Comparison of ENCODE assay signal across 14 cellular contexts in genomic region chr22:37911273-37911672, GRCh38. TPM values are rescaled to one million over a fixed set of nuclear protein-coding genes. Genes with fewer than 3 reads are reported as not detected.
DNase-seq lines count a peak whose midpoint lies in the region; ATAC-seq lines count a peak whose summit lies in the region.
"Had no signal": no experiment of that assay in that cellular context is flagged by ENCODE, and none has a peak within 500 bp of the region (broad histone marks: within the 10 kb centered on the region; RNA-seq: fewer than 3 reads in every experiment).

No MANE protein-coding gene starts in this region.

- no peak for ATAC-seq in naive thymus-derived CD4-positive, alpha-beta T cell
- ATAC-seq in HG02571 (IDR thresholded peaks at IDR 0.05; ENCODE audit: unreplicated experiment) (no peak), HG03175 (IDR thresholded peaks at IDR 0.05; ENCODE audit: unreplicated experiment) (no peak)

- no peak overlapping the region for H3K4me3 ChIP-seq in duodenal mucosa (ENCODE audit: low read depth in 1 of 2, low read length in 2 of 2)
- H3K4me3 ChIP-seq in naive thymus-derived CD4-positive, alpha-beta T cell (ENCODE audit: low read length), result no peak overlapping the region
- H3K4me3 ChIP-seq: ovary had no signal

- H3K4me1 ChIP-seq in duodenal mucosa (ENCODE audit: control insufficient read depth in 1 of 2, insufficient read depth in 2 of 2, low read length in 2 of 2), result peaks cover 0 to 13% of the 10 kb centered on the region in 2 donors
- H3K4me1 ChIP-seq in naive thymus-derived CD4-positive, alpha-beta T cell (ENCODE audit: control insufficient read depth in 2 of 2, insufficient read depth in 2 of 2, low read length in 2 of 2), result peaks cover 0 to 9% of the 10 kb centered on the region in 2 donors

- no peak overlapping the region for H3K4me3 Mint-ChIP-seq in activated CD4-positive, alpha-beta memory T cell treated with anti-CD3 and anti-CD28 coated beads, Interleukin-2, amount 10 ng/mL, durations not matched to agents 7 days and 5 days
- no peak overlapping the region for H3K4me3 Mint-ChIP-seq in activated CD4-positive, alpha-beta memory T cell treated with anti-CD3 and anti-CD28 coated beads for 36 hours
- H3K4me3 Mint-ChIP-seq in naive thymus-derived CD4-positive, alpha-beta T cell, result peak overlapping the region in 1 of 10 donors; percentile 7
- H3K4me3 Mint-ChIP-seq: memory B cell had no signal

- no peaks in the 10 kb centered on the region for H3K27me3 ChIP-seq in duodenal mucosa (ENCODE audit: control insufficient read depth in 1 of 2, insufficient read depth in 2 of 2, low read length in 2 of 2)
- H3K27me3 ChIP-seq in naive thymus-derived CD4-positive, alpha-beta T cell (ENCODE audit: control insufficient read depth in 2 of 2, insufficient read depth in 2 of 2, low read length in 2 of 2), result no peaks in the 10 kb centered on the region
- H3K27me3 ChIP-seq: ovary had no signal

- no peak overlapping the region for H3K9ac ChIP-seq in duodenal mucosa (ENCODE audit: low read depth in 1 of 2, low read length in 2 of 2)

- H3K9me3 ChIP-seq in duodenal mucosa (ENCODE audit: control insufficient read depth in 1 of 2, low read length in 2 of 2), result no peaks in the 10 kb centered on the region
- H3K9me3 ChIP-seq in naive thymus-derived CD4-positive, alpha-beta T cell (ENCODE audit: control insufficient read depth in 2 of 3, low read length in 3 of 3), result no peaks in the 10 kb centered on the region
- H3K9me3 ChIP-seq: ovary had no signal

- intact Hi-C loops in activated CD4-positive, alpha-beta memory T cell treated with anti-CD3 and anti-CD28 coated beads for 36 hours (cut with micrococcal nuclease), result no loop called here
- intact Hi-C loops in naive thymus-derived CD4-positive, alpha-beta T cell (cut with micrococcal nuclease), result no loop called here

- H3K4me1 Mint-ChIP-seq in activated CD4-positive, alpha-beta memory T cell treated with anti-CD3 and anti-CD28 coated beads, Interleukin-2, amount 10 ng/mL, durations not matched to agents 7 days and 5 days, result peaks cover 20% of the 10 kb centered on the region
- H3K4me1 Mint-ChIP-seq in activated CD4-positive, alpha-beta memory T cell treated with anti-CD3 and anti-CD28 coated beads for 36 hours (ENCODE audit: low read depth), result peaks cover 32% of the 10 kb centered on the region
- H3K4me1 Mint-ChIP-seq in naive thymus-derived CD4-positive, alpha-beta T cell, result peaks cover 20 to 38% (median 28%) of the 10 kb centered on the region in 7 donors

- H3K36me3 Mint-ChIP-seq in activated CD4-positive, alpha-beta memory T cell treated with anti-CD3 and anti-CD28 coated beads, Interleukin-2, amount 10 ng/mL, durations not matched to agents 7 days and 5 days (ENCODE audit: low read depth), result no peaks in the 10 kb centered on the region
- H3K36me3 Mint-ChIP-seq in activated CD4-positive, alpha-beta memory T cell treated with anti-CD3 and anti-CD28 coated beads for 36 hours, result peaks cover 3% of the 10 kb centered on the region
- peaks cover 0 to 13% (median 4%) of the 10 kb centered on the region in 5 donors for H3K36me3 Mint-ChIP-seq in naive thymus-derived CD4-positive, alpha-beta T cell

- CTCF ChIA-PET in activated CD4-positive, alpha-beta memory T cell treated with anti-CD3 and anti-CD28 coated beads, Interleukin-2, amount 10 ng/mL, durations not matched to agents 7 days and 5 days (lab: Charles Lee), result no interaction called here
- CTCF ChIA-PET in activated CD4-positive, alpha-beta memory T cell treated with anti-CD3 and anti-CD28 coated beads for 36 hours (lab: Charles Lee), result no interaction called here
- CTCF ChIA-PET in naive thymus-derived CD4-positive, alpha-beta T cell (lab: Charles Lee), result no interaction called here

- H3K27ac ChIP-seq in duodenal mucosa (ENCODE audit: low read depth, low read length) (peak overlapping the region; percentile 5), temporal lobe (ENCODE audit: low read depth, low read length) (peak overlapping the region; percentile 78)
- no peak overlapping the region for H3K27ac ChIP-seq in naive thymus-derived CD4-positive, alpha-beta T cell (ENCODE audit: low read depth, low read length)
- H3K27ac ChIP-seq: ovary had no signal

- H3K36me3 ChIP-seq in duodenal mucosa (ENCODE audit: control insufficient read depth in 1 of 2, insufficient read depth in 2 of 2, low read length in 2 of 2), result peaks cover 0 to 12% of the 10 kb centered on the region in 2 donors
- peaks cover 0 to 9% (median 0%) of the 10 kb centered on the region in 3 experiments for H3K36me3 ChIP-seq in naive thymus-derived CD4-positive, alpha-beta T cell (ENCODE audit: control insufficient read depth in 2 of 3, insufficient read depth in 3 of 3, low read length in 3 of 3)
- H3K36me3 ChIP-seq: ovary had no signal

- POLR2A ChIA-PET in activated CD4-positive, alpha-beta memory T cell treated with anti-CD3 and anti-CD28 coated beads, Interleukin-2, amount 10 ng/mL, durations not matched to agents 7 days and 5 days (lab: Charles Lee), result no interaction called here
- POLR2A ChIA-PET in activated CD4-positive, alpha-beta memory T cell treated with anti-CD3 and anti-CD28 coated beads for 36 hours (lab: Charles Lee), result no interaction called here
- POLR2A ChIA-PET in naive thymus-derived CD4-positive, alpha-beta T cell (lab: Charles Lee), result no interaction called here

- no peaks in the 10 kb centered on the region for H3K27me3 Mint-ChIP-seq in activated CD4-positive, alpha-beta memory T cell treated with anti-CD3 and anti-CD28 coated beads, Interleukin-2, amount 10 ng/mL, durations not matched to agents 7 days and 5 days
- no peaks in the 10 kb centered on the region for H3K27me3 Mint-ChIP-seq in activated CD4-positive, alpha-beta memory T cell treated with anti-CD3 and anti-CD28 coated beads for 36 hours
- no peaks in the 10 kb centered on the region for H3K27me3 Mint-ChIP-seq in naive thymus-derived CD4-positive, alpha-beta T cell
- H3K27me3 Mint-ChIP-seq: memory B cell; stimulated activated naive CD8-positive, alpha-beta T cell treated with anti-CD3 and anti-CD28 coated beads, Interleukin-15, amount 100 ng/mL, for 72 hours had no signal

- no peak for DNase-seq in activated CD4-positive, alpha-beta memory T cell treated with anti-CD3 and anti-CD28 coated beads, Interleukin-2, amount 10 ng/mL, durations not matched to agents 7 days and 5 days
- DNase-seq in activated CD4-positive, alpha-beta memory T cell treated with anti-CD3 and anti-CD28 coated beads for 36 hours, result no peak
- no peak for DNase-seq in naive thymus-derived CD4-positive, alpha-beta T cell
- DNase-seq in GOT3 (lab: John Stamatoyannopoulos, UW), result no peak
- DNase-seq: NK-92 treated with Interleukin-12 subunit alpha and Interleukin-12 subunit beta, amount 100 ng/mL, for 24 hours; ovary; SHP77 treated with DMSO at 0.1 percent for 48 hours; stimulated activated naive CD8-positive, alpha-beta T cell treated with anti-CD3 and anti-CD28 coated beads, Interleukin-15, amount 100 ng/mL, for 72 hours; T1000 had no signal

- H3K9me3 Mint-ChIP-seq in activated CD4-positive, alpha-beta memory T cell treated with anti-CD3 and anti-CD28 coated beads, Interleukin-2, amount 10 ng/mL, durations not matched to agents 7 days and 5 days, result no peaks in the 10 kb centered on the region
- H3K9me3 Mint-ChIP-seq in activated CD4-positive, alpha-beta memory T cell treated with anti-CD3 and anti-CD28 coated beads for 36 hours, result no peaks in the 10 kb centered on the region
- peaks cover 0 to 2% (median 0%) of the 10 kb centered on the region in 11 donors for H3K9me3 Mint-ChIP-seq in naive thymus-derived CD4-positive, alpha-beta T cell
- H3K9me3 Mint-ChIP-seq: memory B cell; stimulated activated naive CD8-positive, alpha-beta T cell treated with anti-CD3 and anti-CD28 coated beads, Interleukin-15, amount 100 ng/mL, for 72 hours had no signal

- H3K27ac Mint-ChIP-seq in activated CD4-positive, alpha-beta memory T cell treated with anti-CD3 and anti-CD28 coated beads, Interleukin-2, amount 10 ng/mL, durations not matched to agents 7 days and 5 days, result peak overlapping the region; percentile 44
- H3K27ac Mint-ChIP-seq in activated CD4-positive, alpha-beta memory T cell treated with anti-CD3 and anti-CD28 coated beads for 36 hours, result no peak overlapping the region
- peak overlapping the region in 6 of 9 donors; percentile 32 to 87 (median 45) for H3K27ac Mint-ChIP-seq in naive thymus-derived CD4-positive, alpha-beta T cell
- H3K27ac Mint-ChIP-seq: memory B cell had no signal

RNA-seq across cellular contexts. Expression of gene MICALL1, which starts 5.2 kb away (rescaled TPM):
- total RNA-seq in activated CD4-positive, alpha-beta memory T cell treated with anti-CD3 and anti-CD28 coated beads, Interleukin-2, amount 10 ng/mL, durations not matched to agents 7 days and 5 days, result 10 to 100 TPM; 21.8 to 24.1 TPM
- total RNA-seq in activated CD4-positive, alpha-beta memory T cell treated with anti-CD3 and anti-CD28 coated beads for 36 hours, result 10 to 100 TPM; 18.4 to 19.1 TPM
- total RNA-seq in naive thymus-derived CD4-positive, alpha-beta T cell, result 10 to 100 TPM; 22.2 to 40.0 (median 27.8) TPM
- 1 to 10 TPM; 2.2 to 7.3 TPM for polyA plus RNA-seq in naive thymus-derived CD4-positive, alpha-beta T cell
- total RNA-seq in temporal lobe, result 21.4 TPM

RNA-seq across cellular contexts. Expression of gene C22orf23, which starts 42.1 kb away (rescaled TPM):
- total RNA-seq in activated CD4-positive, alpha-beta memory T cell treated with anti-CD3 and anti-CD28 coated beads, Interleukin-2, amount 10 ng/mL, durations not matched to agents 7 days and 5 days, result not detected
- total RNA-seq in activated CD4-positive, alpha-beta memory T cell treated with anti-CD3 and anti-CD28 coated beads for 36 hours, result under 1 TPM in 1 of 2 experiments, not detected in 1; 0.14 TPM
- under 1 TPM in 1 of 5 experiments, not detected in 4; 0.31 TPM for total RNA-seq in naive thymus-derived CD4-positive, alpha-beta T cell
- not detected for polyA plus RNA-seq in naive thymus-derived CD4-positive, alpha-beta T cell
- 0.25 TPM for total RNA-seq in temporal lobe

RNA-seq across cellular contexts. Expression of gene POLR2F, which starts 42.2 kb away (rescaled TPM):
- total RNA-seq in activated CD4-positive, alpha-beta memory T cell treated with anti-CD3 and anti-CD28 coated beads, Interleukin-2, amount 10 ng/mL, durations not matched to agents 7 days and 5 days, result 10 to 100 TPM; 50.1 to 56.4 TPM
- total RNA-seq in activated CD4-positive, alpha-beta memory T cell treated with anti-CD3 and anti-CD28 coated beads for 36 hours, result 10 to 100 TPM; 67.7 to 74.9 TPM
- 10 to 100 TPM; 25.9 to 67.8 (median 43.9) TPM for total RNA-seq in naive thymus-derived CD4-positive, alpha-beta T cell
- 100 to 1,000 TPM; 108 to 137 TPM for polyA plus RNA-seq in naive thymus-derived CD4-positive, alpha-beta T cell
- total RNA-seq in temporal lobe, result 53.4 TPM
